In genomic region chr9:112170235-112170634, GRCh38 we compare ENCODE assay signal across 14 cellular contexts. TPM values are rescaled to one million over a fixed set of nuclear protein-coding genes. Genes with fewer than 3 reads are reported as not detected.
A peak's percentile ranks its signal among the peaks of the same experiment; 100 is the strongest.
DNase-seq lines count a peak whose midpoint lies in the region; ATAC-seq and TF ChIP-seq lines count a peak whose summit lies in the region.
"Had no signal": no experiment of that assay in that cellular context is flagged by ENCODE, and none has a peak within 500 bp of the region (broad histone marks: within the 10 kb centered on the region; RNA-seq: fewer than 3 reads in every experiment).

No MANE protein-coding gene starts in this region.

- no peak overlapping the region for H2BK5ac ChIP-seq in IMR-90 (ENCODE audit: low read depth, low read length, poor library complexity, severe bottlenecking)
- H2BK5ac ChIP-seq in mesendoderm (ENCODE audit: low read length): no peak overlapping the region

- H2AK5ac ChIP-seq in IMR-90 (ENCODE audit: low read depth, low read length) (no peak overlapping the region), mesendoderm (ENCODE audit: low read length) (no peak overlapping the region)

- H4K91ac ChIP-seq in IMR-90 (ENCODE audit: insufficient read depth, low read depth, low read length): no peak overlapping the region

- no peak overlapping the region for H3K9ac ChIP-seq in IMR-90 (ENCODE audit: low read depth, low read length)
- peak overlapping the region; percentile 27 to 81 for H3K9ac ChIP-seq in colonic mucosa (ENCODE audit: low read depth in 2 of 2, low read length in 2 of 2)
- no peak overlapping the region for H3K9ac ChIP-seq in mesendoderm (ENCODE audit: low read length)

- in situ Hi-C loops in IMR-90 (cut with MboI; ENCODE audit: low sequenced_read_pairs): no loop called here

- H3K27ac ChIP-seq in IMR-90 (ENCODE audit: insufficient read depth, low read length) (no peak overlapping the region), colonic mucosa (peak overlapping the region; percentile 86), mesendoderm (ENCODE audit: low read depth, low read length) (no peak overlapping the region)
- H3K27ac ChIP-seq: cardiac muscle cell, prostate gland had no signal

- ATAC-seq in IMR-90 (ENCODE audit: low read depth) (no peak), HG03108 (IDR thresholded peaks at IDR 0.05; ENCODE audit: unreplicated experiment) (no peak), GM21360 (IDR thresholded peaks at IDR 0.05; ENCODE audit: unreplicated experiment) (no peak), HG02840 (IDR thresholded peaks at IDR 0.05; ENCODE audit: low FRiP score, unreplicated experiment) (no peak)

- H3K18ac ChIP-seq in IMR-90 (ENCODE audit: low read depth, low read length) (no peak overlapping the region), mesendoderm (ENCODE audit: low read length) (no peak overlapping the region)

- H3K27me3 ChIP-seq in IMR-90 (ENCODE audit: control insufficient read depth, insufficient read depth, low read length) (no peaks in the 10 kb centered on the region; the same call in 1 of the 2 replicates), colonic mucosa (no peaks in the 10 kb centered on the region), mesendoderm (ENCODE audit: insufficient read depth, low read length, poor library complexity) (no peaks in the 10 kb centered on the region)
- H3K27me3 ChIP-seq: cardiac muscle cell had no signal

- H3K9me3 ChIP-seq in IMR-90 (ENCODE audit: control insufficient read depth, insufficient read depth, low read length) (no peaks in the 10 kb centered on the region), colonic mucosa (no peaks in the 10 kb centered on the region)
- H3K9me3 ChIP-seq: prostate gland had no signal

- no peak overlapping the region for H4K5ac ChIP-seq in IMR-90 (ENCODE audit: low read depth, low read length)
- no peak overlapping the region for H4K5ac ChIP-seq in mesendoderm (ENCODE audit: low read length)

- BruUV-seq in IMR-90 (replicated peaks; lab: Mats Ljungman, UMichigan): no TSS peak

- 53% methylated on average over 3 of the region's 4 CpGs; no CpG with 5 or more reads in 1 of the 2 experiments for WGBS in IMR-90 (ENCODE audit: extremely low coverage in 2 of 2, insufficient read length in 1 of 2), 2 experiments
- WGBS in mesendoderm (ENCODE audit: extremely low coverage, insufficient coverage, low lambda C conversion rate): no CpG with 5 or more reads among the region's 4 CpGs

- H2AK9ac ChIP-seq in IMR-90 (replicated peaks; ENCODE audit: low read depth, low read length, poor library complexity): peak overlapping the region; percentile 40

- H3K56ac ChIP-seq in IMR-90 (ENCODE audit: extremely low read depth, insufficient read depth, low read length) (no peak overlapping the region), mesendoderm (ENCODE audit: low read length) (no peak overlapping the region)

- no peaks in the 10 kb centered on the region for H3K79me2 ChIP-seq in mesendoderm (ENCODE audit: control insufficient read depth, insufficient read depth, low read length)

- CTCF ChIA-PET in IMR-90 (lab: Yijun Ruan, JAX): no interaction called here

- intact Hi-C loops in IMR-90 (cut with micrococcal nuclease): no loop called here
- intact Hi-C loops in colonic mucosa (cut with DNase I): loop anchor here (10.0 kb wide), 1 partner anchor 165 kb away; the partner anchor contains the start of gene PTBP3

- H2BK120ac ChIP-seq in IMR-90 (ENCODE audit: low read depth, low read length) (no peak overlapping the region), mesendoderm (ENCODE audit: low read depth, low read length) (no peak overlapping the region)

- H4K8ac ChIP-seq in IMR-90 (ENCODE audit: low read depth in 2 of 2, low read length in 2 of 2) (no peak overlapping the region), mesendoderm (ENCODE audit: low read depth, low read length) (no peak overlapping the region)

- no peak overlapping the region for H3K4me2 ChIP-seq in IMR-90 (ENCODE audit: low read depth, low read length)
- no peak overlapping the region for H3K4me2 ChIP-seq in mesendoderm (ENCODE audit: low read length)

- no peak overlapping the region for H2BK15ac ChIP-seq in IMR-90 (ENCODE audit: low read depth, low read length)
- H2BK15ac ChIP-seq in mesendoderm (replicated peaks; ENCODE audit: low read depth): no peak overlapping the region

- dilution Hi-C loops in IMR-90 (cut with HindIII; ENCODE audit: low sequenced_read_pairs, unreplicated experiment): no loop called here

- no peak overlapping the region for H2AFZ ChIP-seq in IMR-90 (replicated peaks; ENCODE audit: low read length, poor library complexity)

- no peak for TF ChIP-seq POLR2A in IMR-90 (IDR thresholded peaks at IDR 0.05; ENCODE audit: low read depth, low read length)

- H3K14ac ChIP-seq in IMR-90 (replicated peaks; ENCODE audit: low read depth, low read length): no peak overlapping the region; the same call in 1 of the 2 replicates

- peaks cover 9 to 31% of the 10 kb centered on the region in 2 experiments; a peak in 3 of 4 replicates for H3K79me1 ChIP-seq in IMR-90 (ENCODE audit: low read depth in 1 of 2, low read length in 2 of 2)
- H3K79me1 ChIP-seq in mesendoderm (ENCODE audit: low read length): no peaks in the 10 kb centered on the region

- no peak overlapping the region for H3K4ac ChIP-seq in IMR-90 (ENCODE audit: low read depth, low read length)
- H3K4ac ChIP-seq in mesendoderm (ENCODE audit: low read depth, low read length): no peak overlapping the region

- H3K4me1 ChIP-seq in IMR-90 (ENCODE audit: control insufficient read depth, insufficient read depth, low read length) (peaks cover 3% of the 10 kb centered on the region; the same call in 1 of the 2 replicates), colonic mucosa (peaks cover 17% of the 10 kb centered on the region), mesendoderm (ENCODE audit: control insufficient read depth, low read depth, low read length) (peaks cover 2% of the 10 kb centered on the region)

- H2BK20ac ChIP-seq in IMR-90 (ENCODE audit: low read depth, low read length): no peak overlapping the region

- no peaks in the 10 kb centered on the region for H4K20me1 ChIP-seq in IMR-90 (ENCODE audit: insufficient read depth, low read length)

- TF ChIP-seq CTCF in IMR-90 (conservative IDR thresholded peaks at IDR 0.05; ENCODE audit: low read depth, low read length) (no peak), colonic mucosa (IDR thresholded peaks at IDR 0.05) (no peak)

- H3K23ac ChIP-seq in IMR-90 (ENCODE audit: low read depth, low read length) (no peak overlapping the region), mesendoderm (ENCODE audit: low read length) (no peak overlapping the region)

- H3K4me3 ChIP-seq in IMR-90 (ENCODE audit: insufficient read depth, low read depth, low read length): no peak overlapping the region
- no peak overlapping the region for H3K4me3 ChIP-seq in colonic mucosa
- no peak overlapping the region for H3K4me3 ChIP-seq in mesendoderm (ENCODE audit: low read length)
- H3K4me3 ChIP-seq: cardiac muscle cell, prostate gland had no signal

- H3K36me3 ChIP-seq in IMR-90 (ENCODE audit: control insufficient read depth, insufficient read depth, low read length): no peaks in the 10 kb centered on the region
- H3K36me3 ChIP-seq in colonic mucosa: no peaks in the 10 kb centered on the region
- no peaks in the 10 kb centered on the region for H3K36me3 ChIP-seq in mesendoderm (ENCODE audit: control insufficient read depth, insufficient read depth, low read length)
- H3K36me3 ChIP-seq: cardiac muscle cell, prostate gland had no signal

- peaks cover 12% of the 10 kb centered on the region for H3K9me1 ChIP-seq in IMR-90 (ENCODE audit: insufficient read depth, low read length)

- POLR2A ChIA-PET in IMR-90 (lab: Charles Lee; ENCODE audit: unreplicated experiment): no interaction called here

- no peak for TF ChIP-seq RAD21 in IMR-90 (IDR thresholded peaks at IDR 0.05; ENCODE audit: low read length)

- DNase-seq in AG08396 (ENCODE audit: low spot score) (peak; percentile 15), IMR-90 (no peak), colonic mucosa (peak; percentile 90), mesendoderm (peak; percentile 62)
- no peak for DNase-seq in activated CD4-positive, CD25-positive, alpha-beta regulatory T cell (lab: John Stamatoyannopoulos, UW)
- DNase-seq: activated gamma-delta T cell treated with Interleukin-2 at 50 U/mL for 16 hours, AML-193, NCI-H345, T-helper 9 cell had no signal

TF ChIP-seq in IMR-90, 13 proteins besides CTCF, POLR2A, EP300 and RAD21:
- TF ChIP-seq MAZ (IDR thresholded peaks at IDR 0.05; ENCODE audit: borderline replicate concordance, low read depth, low read length) (no peak), FOS (IDR thresholded peaks at IDR 0.05; ENCODE audit: low read depth, low read length) (no peak), BHLHE40 (IDR thresholded peaks at IDR 0.05; ENCODE audit: low read depth, low read length) (no peak), CHD1 (IDR thresholded peaks at IDR 0.05; ENCODE audit: low read depth, low read length) (no peak), NFE2L2 (IDR thresholded peaks at IDR 0.05; ENCODE audit: low read depth, low read length) (no peak), MXI1 (IDR thresholded peaks at IDR 0.05; ENCODE audit: borderline replicate concordance, low read depth, low read length) (no peak)

RNA-seq across cellular contexts. Expression of gene SUSD1, which starts 4.9 kb away (rescaled TPM):
- 4.2 and 4.7 TPM in 2 replicates for total RNA-seq in IMR-90 (2012; rRNA removed)
- polyA plus RNA-seq in IMR-90 (2012; rRNA removed): 4.0 and 4.2 TPM in 2 replicates
- 3.4 and 3.8 TPM in 2 replicates for polyA plus RNA-seq in IMR-90 (2012; cell fraction: cytosol; rRNA removed)
- polyA plus RNA-seq in IMR-90 (2012; cell fraction: nucleus; rRNA removed; ENCODE audit: low replicate concordance): 2.1 and 3.4 TPM in 2 replicates
- total RNA-seq in colonic mucosa: 10 to 100 TPM; 23.3 to 25.1 TPM
- 2.5 TPM for polyA plus RNA-seq in mesendoderm (2013, experiment 1 of 2)
- polyA plus RNA-seq in mesendoderm (2013, experiment 2 of 2): 2.6 TPM

Comparison
In these comparisons a context has a peak if more than half of its experiments do, and no peak if none do; other contexts are left out.
1. DNase-seq: peak in AG08396 (single experiment), colonic mucosa (single experiment) and mesendoderm (single experiment); none in IMR-90 (single experiment) and activated CD4-positive, CD25-positive, alpha-beta regulatory T cell (0 of 4).
2. H3K9ac ChIP-seq: peak in colonic mucosa (2 of 2); none in IMR-90 (single experiment) and mesendoderm (single experiment).